ENCODE assay signal across 1 cellular context in the genomic region with DNA sequence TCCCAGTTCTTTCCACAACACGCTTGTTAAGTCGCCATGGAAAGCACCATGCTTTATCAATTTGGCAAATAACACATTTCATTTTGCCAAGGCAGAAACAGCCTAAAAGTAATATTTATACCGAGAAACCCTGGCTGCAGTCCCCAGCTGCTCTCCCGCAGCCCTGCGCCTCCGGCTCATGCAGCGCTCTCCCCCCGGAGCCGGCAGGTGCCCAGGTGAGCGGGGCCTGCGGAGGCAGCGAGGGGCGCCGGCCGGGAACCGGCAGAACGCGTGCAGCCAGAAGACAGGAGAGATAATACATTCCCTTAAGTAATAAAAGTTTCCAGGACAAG.
TF ChIP-seq lines count a peak whose summit lies in the region.

No MANE protein-coding gene starts in this region.

TF ChIP-seq in HepG2, 621 proteins besides CTCF, POLR2A, EP300 and RAD21 (continued from another document):
- TF ChIP-seq, protein P1, sequence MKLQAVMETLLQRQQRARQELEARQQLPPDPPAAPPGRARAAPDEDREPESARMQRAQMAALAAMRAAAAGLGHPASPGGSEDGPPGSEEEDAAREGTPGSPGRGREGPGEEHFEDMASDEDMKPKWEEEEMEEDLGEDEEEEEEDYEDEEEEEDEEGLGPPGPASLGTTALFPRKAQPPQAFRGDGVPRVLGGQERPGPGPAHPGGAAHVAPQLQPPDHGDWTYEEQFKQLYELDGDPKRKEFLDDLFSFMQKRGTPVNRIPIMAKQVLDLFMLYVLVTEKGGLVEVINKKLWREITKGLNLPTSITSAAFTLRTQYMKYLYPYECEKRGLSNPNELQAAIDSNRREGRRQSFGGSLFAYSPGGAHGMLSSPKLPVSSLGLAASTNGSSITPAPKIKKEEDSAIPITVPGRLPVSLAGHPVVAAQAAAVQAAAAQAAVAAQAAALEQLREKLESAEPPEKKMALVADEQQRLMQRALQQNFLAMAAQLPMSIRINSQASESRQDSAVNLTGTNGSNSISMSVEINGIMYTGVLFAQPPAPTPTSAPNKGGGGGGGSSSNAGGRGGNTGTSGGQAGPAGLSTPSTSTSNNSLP (IDR thresholded peaks at IDR 0.05; ENCODE audit: low read depth, low read length) = no peak
- TF ChIP-seq ZSCAN31 (CRISPR knock-in tag; IDR thresholded peaks at IDR 0.05; ENCODE audit: low read depth) (peak; percentile 26), ZNF225 (CRISPR knock-in tag; IDR thresholded peaks at IDR 0.05) (no peak), EZH2 (conservative IDR thresholded peaks at IDR 0.05; ENCODE audit: low read depth, low read length) (no peak), ZNF788 (CRISPR knock-in tag; IDR thresholded peaks at IDR 0.05; ENCODE audit: borderline replicate concordance) (no peak), ATM (IDR thresholded peaks at IDR 0.05; ENCODE audit: borderline replicate concordance) (no peak), ZNF746 (CRISPR knock-in tag; IDR thresholded peaks at IDR 0.05) (no peak), NRL (CRISPR knock-in tag; IDR thresholded peaks at IDR 0.05; ENCODE audit: borderline replicate concordance) (no peak), ZNF589 (CRISPR knock-in tag; conservative IDR thresholded peaks at IDR 0.05) (peak; percentile 44; the same call in 1 of the 2 replicates), MXI1 (IDR thresholded peaks at IDR 0.05; ENCODE audit: borderline replicate concordance, low read depth, low read length) (no peak), PITX1 (CRISPR knock-in tag; IDR thresholded peaks at IDR 0.05) (no peak), ZNF776 (CRISPR knock-in tag; IDR thresholded peaks at IDR 0.05) (no peak), NFATC3 (CRISPR knock-in tag; IDR thresholded peaks at IDR 0.05) (0 out of 2 replicates have a peak, but pooled peaks have one; percentile 68), SRSF1 (optimal IDR thresholded peaks at IDR 0.05; ENCODE audit: low read depth, low read length) (no peak), HNRNPUL1 (IDR thresholded peaks at IDR 0.05; ENCODE audit: low read depth, low read length) (no peak), ARID2 (CRISPR knock-in tag; IDR thresholded peaks at IDR 0.05; ENCODE audit: borderline replicate concordance) (0 out of 2 replicates have a peak, but pooled peaks have one; percentile 23), FOXM1 (CRISPR knock-in tag; IDR thresholded peaks at IDR 0.05) (no peak), ZNF33B (CRISPR knock-in tag; IDR thresholded peaks at IDR 0.05) (peak; percentile 76; the same call in 1 of the 2 replicates), POLR2G (IDR thresholded peaks at IDR 0.05; ENCODE audit: low read depth, low read length) (peak; percentile 35), ZNF180 (CRISPR knock-in tag; IDR thresholded peaks at IDR 0.05; ENCODE audit: borderline replicate concordance, low read depth) (no peak), MYNN (CRISPR knock-in tag; IDR thresholded peaks at IDR 0.05; ENCODE audit: low read depth) (peak; percentile 24; the same call in 1 of the 2 replicates), SMAD3 (CRISPR knock-in tag; IDR thresholded peaks at IDR 0.05) (peak; percentile 4; the same call in 1 of the 2 replicates)
- TF ChIP-seq, protein P2, sequence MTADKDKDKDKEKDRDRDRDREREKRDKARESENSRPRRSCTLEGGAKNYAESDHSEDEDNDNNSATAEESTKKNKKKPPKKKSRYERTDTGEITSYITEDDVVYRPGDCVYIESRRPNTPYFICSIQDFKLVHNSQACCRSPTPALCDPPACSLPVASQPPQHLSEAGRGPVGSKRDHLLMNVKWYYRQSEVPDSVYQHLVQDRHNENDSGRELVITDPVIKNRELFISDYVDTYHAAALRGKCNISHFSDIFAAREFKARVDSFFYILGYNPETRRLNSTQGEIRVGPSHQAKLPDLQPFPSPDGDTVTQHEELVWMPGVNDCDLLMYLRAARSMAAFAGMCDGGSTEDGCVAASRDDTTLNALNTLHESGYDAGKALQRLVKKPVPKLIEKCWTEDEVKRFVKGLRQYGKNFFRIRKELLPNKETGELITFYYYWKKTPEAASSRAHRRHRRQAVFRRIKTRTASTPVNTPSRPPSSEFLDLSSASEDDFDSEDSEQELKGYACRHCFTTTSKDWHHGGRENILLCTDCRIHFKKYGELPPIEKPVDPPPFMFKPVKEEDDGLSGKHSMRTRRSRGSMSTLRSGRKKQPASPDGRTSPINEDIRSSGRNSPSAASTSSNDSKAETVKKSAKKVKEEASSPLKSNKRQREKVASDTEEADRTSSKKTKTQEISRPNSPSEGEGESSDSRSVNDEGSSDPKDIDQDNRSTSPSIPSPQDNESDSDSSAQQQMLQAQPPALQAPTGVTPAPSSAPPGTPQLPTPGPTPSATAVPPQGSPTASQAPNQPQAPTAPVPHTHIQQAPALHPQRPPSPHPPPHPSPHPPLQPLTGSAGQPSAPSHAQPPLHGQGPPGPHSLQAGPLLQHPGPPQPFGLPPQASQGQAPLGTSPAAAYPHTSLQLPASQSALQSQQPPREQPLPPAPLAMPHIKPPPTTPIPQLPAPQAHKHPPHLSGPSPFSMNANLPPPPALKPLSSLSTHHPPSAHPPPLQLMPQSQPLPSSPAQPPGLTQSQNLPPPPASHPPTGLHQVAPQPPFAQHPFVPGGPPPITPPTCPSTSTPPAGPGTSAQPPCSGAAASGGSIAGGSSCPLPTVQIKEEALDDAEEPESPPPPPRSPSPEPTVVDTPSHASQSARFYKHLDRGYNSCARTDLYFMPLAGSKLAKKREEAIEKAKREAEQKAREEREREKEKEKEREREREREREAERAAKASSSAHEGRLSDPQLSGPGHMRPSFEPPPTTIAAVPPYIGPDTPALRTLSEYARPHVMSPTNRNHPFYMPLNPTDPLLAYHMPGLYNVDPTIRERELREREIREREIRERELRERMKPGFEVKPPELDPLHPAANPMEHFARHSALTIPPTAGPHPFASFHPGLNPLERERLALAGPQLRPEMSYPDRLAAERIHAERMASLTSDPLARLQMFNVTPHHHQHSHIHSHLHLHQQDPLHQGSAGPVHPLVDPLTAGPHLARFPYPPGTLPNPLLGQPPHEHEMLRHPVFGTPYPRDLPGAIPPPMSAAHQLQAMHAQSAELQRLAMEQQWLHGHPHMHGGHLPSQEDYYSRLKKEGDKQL (CRISPR knock-in tag; IDR thresholded peaks at IDR 0.05; ENCODE audit: low read depth) = no peak
- TF ChIP-seq, protein P3, sequence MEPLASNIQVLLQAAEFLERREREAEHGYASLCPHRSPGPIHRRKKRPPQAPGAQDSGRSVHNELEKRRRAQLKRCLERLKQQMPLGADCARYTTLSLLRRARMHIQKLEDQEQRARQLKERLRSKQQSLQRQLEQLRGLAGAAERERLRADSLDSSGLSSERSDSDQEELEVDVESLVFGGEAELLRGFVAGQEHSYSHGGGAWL (CRISPR knock-in tag; IDR thresholded peaks at IDR 0.05) = no peak
- TF ChIP-seq, protein P4, sequence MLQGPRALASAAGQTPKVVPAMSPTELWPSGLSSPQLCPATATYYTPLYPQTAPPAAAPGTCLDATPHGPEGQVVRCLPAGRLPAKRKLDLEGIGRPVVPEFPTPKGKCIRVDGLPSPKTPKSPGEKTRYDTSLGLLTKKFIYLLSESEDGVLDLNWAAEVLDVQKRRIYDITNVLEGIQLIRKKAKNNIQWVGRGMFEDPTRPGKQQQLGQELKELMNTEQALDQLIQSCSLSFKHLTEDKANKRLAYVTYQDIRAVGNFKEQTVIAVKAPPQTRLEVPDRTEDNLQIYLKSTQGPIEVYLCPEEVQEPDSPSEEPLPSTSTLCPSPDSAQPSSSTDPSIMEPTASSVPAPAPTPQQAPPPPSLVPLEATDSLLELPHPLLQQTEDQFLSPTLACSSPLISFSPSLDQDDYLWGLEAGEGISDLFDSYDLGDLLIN (CRISPR knock-in tag; IDR thresholded peaks at IDR 0.05; ENCODE audit: borderline replicate concordance) = no peak
- TF ChIP-seq, protein P5, sequence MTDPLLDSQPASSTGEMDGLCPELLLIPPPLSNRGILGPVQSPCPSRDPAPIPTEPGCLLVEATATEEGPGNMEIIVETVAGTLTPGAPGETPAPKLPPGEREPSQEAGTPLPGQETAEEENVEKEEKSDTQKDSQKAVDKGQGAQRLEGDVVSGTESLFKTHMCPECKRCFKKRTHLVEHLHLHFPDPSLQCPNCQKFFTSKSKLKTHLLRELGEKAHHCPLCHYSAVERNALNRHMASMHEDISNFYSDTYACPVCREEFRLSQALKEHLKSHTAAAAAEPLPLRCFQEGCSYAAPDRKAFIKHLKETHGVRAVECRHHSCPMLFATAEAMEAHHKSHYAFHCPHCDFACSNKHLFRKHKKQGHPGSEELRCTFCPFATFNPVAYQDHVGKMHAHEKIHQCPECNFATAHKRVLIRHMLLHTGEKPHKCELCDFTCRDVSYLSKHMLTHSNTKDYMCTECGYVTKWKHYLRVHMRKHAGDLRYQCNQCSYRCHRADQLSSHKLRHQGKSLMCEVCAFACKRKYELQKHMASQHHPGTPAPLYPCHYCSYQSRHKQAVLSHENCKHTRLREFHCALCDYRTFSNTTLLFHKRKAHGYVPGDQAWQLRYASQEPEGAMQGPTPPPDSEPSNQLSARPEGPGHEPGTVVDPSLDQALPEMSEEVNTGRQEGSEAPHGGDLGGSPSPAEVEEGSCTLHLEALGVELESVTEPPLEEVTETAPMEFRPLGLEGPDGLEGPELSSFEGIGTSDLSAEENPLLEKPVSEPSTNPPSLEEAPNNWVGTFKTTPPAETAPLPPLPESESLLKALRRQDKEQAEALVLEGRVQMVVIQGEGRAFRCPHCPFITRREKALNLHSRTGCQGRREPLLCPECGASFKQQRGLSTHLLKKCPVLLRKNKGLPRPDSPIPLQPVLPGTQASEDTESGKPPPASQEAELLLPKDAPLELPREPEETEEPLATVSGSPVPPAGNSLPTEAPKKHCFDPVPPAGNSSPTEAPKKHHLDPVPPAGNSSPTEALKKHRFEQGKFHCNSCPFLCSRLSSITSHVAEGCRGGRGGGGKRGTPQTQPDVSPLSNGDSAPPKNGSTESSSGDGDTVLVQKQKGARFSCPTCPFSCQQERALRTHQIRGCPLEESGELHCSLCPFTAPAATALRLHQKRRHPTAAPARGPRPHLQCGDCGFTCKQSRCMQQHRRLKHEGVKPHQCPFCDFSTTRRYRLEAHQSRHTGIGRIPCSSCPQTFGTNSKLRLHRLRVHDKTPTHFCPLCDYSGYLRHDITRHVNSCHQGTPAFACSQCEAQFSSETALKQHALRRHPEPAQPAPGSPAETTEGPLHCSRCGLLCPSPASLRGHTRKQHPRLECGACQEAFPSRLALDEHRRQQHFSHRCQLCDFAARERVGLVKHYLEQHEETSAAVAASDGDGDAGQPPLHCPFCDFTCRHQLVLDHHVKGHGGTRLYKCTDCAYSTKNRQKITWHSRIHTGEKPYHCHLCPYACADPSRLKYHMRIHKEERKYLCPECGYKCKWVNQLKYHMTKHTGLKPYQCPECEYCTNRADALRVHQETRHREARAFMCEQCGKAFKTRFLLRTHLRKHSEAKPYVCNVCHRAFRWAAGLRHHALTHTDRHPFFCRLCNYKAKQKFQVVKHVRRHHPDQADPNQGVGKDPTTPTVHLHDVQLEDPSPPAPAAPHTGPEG (CRISPR knock-in tag; IDR thresholded peaks at IDR 0.05) = no peak
- TF ChIP-seq, protein P6, sequence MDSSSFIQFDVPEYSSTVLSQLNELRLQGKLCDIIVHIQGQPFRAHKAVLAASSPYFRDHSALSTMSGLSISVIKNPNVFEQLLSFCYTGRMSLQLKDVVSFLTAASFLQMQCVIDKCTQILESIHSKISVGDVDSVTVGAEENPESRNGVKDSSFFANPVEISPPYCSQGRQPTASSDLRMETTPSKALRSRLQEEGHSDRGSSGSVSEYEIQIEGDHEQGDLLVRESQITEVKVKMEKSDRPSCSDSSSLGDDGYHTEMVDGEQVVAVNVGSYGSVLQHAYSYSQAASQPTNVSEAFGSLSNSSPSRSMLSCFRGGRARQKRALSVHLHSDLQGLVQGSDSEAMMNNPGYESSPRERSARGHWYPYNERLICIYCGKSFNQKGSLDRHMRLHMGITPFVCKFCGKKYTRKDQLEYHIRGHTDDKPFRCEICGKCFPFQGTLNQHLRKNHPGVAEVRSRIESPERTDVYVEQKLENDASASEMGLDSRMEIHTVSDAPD (CRISPR knock-in tag; IDR thresholded peaks at IDR 0.05) = no peak
- TF ChIP-seq, protein P7, sequence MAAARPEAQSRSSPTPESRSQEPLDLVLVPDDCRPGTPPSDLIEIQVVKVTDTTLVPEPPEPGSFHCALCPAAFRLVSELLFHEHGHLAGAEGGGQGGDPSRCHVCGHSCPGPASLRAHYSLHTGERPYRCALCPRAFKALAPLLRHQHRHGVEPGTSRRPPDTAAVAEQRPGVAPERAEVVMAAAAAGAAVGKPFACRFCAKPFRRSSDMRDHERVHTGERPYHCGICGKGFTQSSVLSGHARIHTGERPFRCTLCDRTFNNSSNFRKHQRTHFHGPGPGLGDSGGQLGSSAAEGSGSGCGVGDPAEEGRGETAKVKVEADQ (CRISPR knock-in tag; IDR thresholded peaks at IDR 0.05; ENCODE audit: borderline replicate concordance) = no peak
- TF ChIP-seq, protein P8, sequence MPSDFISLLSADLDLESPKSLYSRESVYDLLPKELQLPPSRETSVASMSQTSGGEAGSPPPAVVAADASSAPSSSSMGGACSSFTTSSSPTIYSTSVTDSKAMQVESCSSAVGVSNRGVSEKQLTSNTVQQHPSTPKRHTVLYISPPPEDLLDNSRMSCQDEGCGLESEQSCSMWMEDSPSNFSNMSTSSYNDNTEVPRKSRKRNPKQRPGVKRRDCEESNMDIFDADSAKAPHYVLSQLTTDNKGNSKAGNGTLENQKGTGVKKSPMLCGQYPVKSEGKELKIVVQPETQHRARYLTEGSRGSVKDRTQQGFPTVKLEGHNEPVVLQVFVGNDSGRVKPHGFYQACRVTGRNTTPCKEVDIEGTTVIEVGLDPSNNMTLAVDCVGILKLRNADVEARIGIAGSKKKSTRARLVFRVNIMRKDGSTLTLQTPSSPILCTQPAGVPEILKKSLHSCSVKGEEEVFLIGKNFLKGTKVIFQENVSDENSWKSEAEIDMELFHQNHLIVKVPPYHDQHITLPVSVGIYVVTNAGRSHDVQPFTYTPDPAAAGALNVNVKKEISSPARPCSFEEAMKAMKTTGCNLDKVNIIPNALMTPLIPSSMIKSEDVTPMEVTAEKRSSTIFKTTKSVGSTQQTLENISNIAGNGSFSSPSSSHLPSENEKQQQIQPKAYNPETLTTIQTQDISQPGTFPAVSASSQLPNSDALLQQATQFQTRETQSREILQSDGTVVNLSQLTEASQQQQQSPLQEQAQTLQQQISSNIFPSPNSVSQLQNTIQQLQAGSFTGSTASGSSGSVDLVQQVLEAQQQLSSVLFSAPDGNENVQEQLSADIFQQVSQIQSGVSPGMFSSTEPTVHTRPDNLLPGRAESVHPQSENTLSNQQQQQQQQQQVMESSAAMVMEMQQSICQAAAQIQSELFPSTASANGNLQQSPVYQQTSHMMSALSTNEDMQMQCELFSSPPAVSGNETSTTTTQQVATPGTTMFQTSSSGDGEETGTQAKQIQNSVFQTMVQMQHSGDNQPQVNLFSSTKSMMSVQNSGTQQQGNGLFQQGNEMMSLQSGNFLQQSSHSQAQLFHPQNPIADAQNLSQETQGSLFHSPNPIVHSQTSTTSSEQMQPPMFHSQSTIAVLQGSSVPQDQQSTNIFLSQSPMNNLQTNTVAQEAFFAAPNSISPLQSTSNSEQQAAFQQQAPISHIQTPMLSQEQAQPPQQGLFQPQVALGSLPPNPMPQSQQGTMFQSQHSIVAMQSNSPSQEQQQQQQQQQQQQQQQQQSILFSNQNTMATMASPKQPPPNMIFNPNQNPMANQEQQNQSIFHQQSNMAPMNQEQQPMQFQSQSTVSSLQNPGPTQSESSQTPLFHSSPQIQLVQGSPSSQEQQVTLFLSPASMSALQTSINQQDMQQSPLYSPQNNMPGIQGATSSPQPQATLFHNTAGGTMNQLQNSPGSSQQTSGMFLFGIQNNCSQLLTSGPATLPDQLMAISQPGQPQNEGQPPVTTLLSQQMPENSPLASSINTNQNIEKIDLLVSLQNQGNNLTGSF (CRISPR knock-in tag; IDR thresholded peaks at IDR 0.05) = no peak
